ENCODE assay signal across 22 cellular contexts in the genomic region with DNA sequence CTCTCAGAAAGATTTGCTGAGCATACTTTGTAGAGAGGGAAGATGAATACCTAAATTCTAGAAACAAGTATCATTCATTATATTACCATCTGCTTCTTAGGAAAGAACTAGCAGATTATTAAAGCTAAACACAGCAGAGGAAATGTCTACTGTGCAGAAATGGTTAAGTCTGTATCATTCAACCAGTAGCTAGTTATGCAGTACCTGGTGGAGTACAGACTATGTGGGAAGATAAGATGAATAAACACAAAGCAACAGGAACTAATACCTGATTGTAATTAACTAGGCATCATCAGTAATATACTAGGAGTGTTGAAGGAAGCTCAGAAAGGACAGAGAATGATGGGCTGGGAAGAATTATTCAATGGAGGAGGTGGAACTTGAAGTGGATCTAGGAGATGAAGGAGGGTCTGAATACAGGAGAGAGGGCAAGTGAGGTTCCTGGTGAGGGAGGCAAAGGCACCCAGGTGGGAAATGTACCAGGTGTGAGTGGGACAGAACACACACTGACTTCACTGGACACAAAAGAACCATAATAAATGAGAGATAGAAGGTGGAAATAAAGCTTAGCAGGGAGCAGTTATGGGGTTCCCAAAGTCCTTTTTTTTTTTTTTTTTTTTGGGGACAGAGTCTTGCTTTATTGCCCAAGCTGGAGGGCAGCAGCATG. TPM values are rescaled to one million over a fixed set of nuclear protein-coding genes. Genes with fewer than 3 reads are reported as not detected.
A peak's percentile ranks its signal among the peaks of the same experiment; 100 is the strongest.
DNase-seq lines count a peak whose midpoint lies in the region; ATAC-seq and TF ChIP-seq lines count a peak whose summit lies in the region.
"Had no signal": no experiment of that assay in that cellular context is flagged by ENCODE, and none has a peak within 500 bp of the region (broad histone marks: within the 10 kb centered on the region; RNA-seq: fewer than 3 reads in every experiment).

No MANE protein-coding gene starts in this region.

- no peak for ATAC-seq in natural killer cell
- no peak for ATAC-seq in natural killer cell treated with Interleukin-12 subunit alpha and Interleukin-12 subunit beta and Interleukin-15 and Interleukin-18, amount 100 ng/mL, for 72 hours
- no peak for ATAC-seq in T-helper 17 cell
- no peak for ATAC-seq in stimulated activated naive CD8-positive, alpha-beta T cell treated with anti-CD3 and anti-CD28 coated beads, Interleukin-15, amount 100 ng/mL, for 72 hours
- ATAC-seq: effector memory CD8-positive, alpha-beta T cell; gastroesophageal sphincter; GM12878; SK-N-SH treated with all-trans-retinoic acid at 6 μM for 48 hours had no signal

- H3K36me3 Mint-ChIP-seq in natural killer cell (no peaks in the 10 kb centered on the region), T-helper 17 cell (ENCODE audit: low read depth) (no peaks in the 10 kb centered on the region)
- peaks cover 6% of the 10 kb centered on the region for H3K36me3 Mint-ChIP-seq in natural killer cell treated with Interleukin-12 subunit alpha and Interleukin-12 subunit beta and Interleukin-15 and Interleukin-18, amount 100 ng/mL, for 72 hours
- peaks cover 16% of the 10 kb centered on the region for H3K36me3 Mint-ChIP-seq in dendritic cell treated with granulocyte-macrophage colony-stimulating factor and Interleukin-4, amounts not matched to agents 40 ng/mL and 50 ng/mL, for 4 days (ENCODE audit: low read depth)

- no peaks in the 10 kb centered on the region for H3K27me3 Mint-ChIP-seq in natural killer cell (ENCODE audit: low read depth in 2 of 2)
- H3K27me3 Mint-ChIP-seq in natural killer cell treated with Interleukin-12 subunit alpha and Interleukin-12 subunit beta and Interleukin-15 and Interleukin-18, amount 100 ng/mL, for 72 hours = no peaks in the 10 kb centered on the region
- no peaks in the 10 kb centered on the region for H3K27me3 Mint-ChIP-seq in T-helper 17 cell
- no peaks in the 10 kb centered on the region for H3K27me3 Mint-ChIP-seq in dendritic cell treated with granulocyte-macrophage colony-stimulating factor and Interleukin-4, amounts not matched to agents 40 ng/mL and 50 ng/mL, for 4 days
- H3K27me3 Mint-ChIP-seq in stimulated activated naive CD8-positive, alpha-beta T cell treated with anti-CD3 and anti-CD28 coated beads, Interleukin-15, amount 100 ng/mL, for 72 hours = no peaks in the 10 kb centered on the region
- H3K27me3 Mint-ChIP-seq: effector memory CD8-positive, alpha-beta T cell had no signal

- no peak overlapping the region for H3K4me3 ChIP-seq in brain microvascular endothelial cell (ENCODE audit: low read depth, low read length)
- H3K4me3 ChIP-seq: esophagus muscularis mucosa, gastroesophageal sphincter, GM12878, lung, skin epidermis, thyroid gland had no signal

- DNase-seq in natural killer cell (no peak), T-helper 17 cell (no peak), brain microvascular endothelial cell (no peak), medulla oblongata (ENCODE audit: extremely low spot score) (no peak), cerebellum (ENCODE audit: low spot score) (no peak)
- DNase-seq in natural killer cell treated with Interleukin-12 subunit alpha and Interleukin-12 subunit beta and Interleukin-15 and Interleukin-18, amount 100 ng/mL, for 72 hours (ENCODE audit: low spot score) = no peak
- DNase-seq in stimulated activated naive CD8-positive, alpha-beta T cell treated with anti-CD3 and anti-CD28 coated beads, Interleukin-15, amount 100 ng/mL, for 72 hours = no peak
- DNase-seq: activated CD4-positive, alpha-beta T cell treated with anti-CD3 and anti-CD28 coated beads for 1 hour; activated CD8-positive, alpha-beta memory T cell treated with anti-CD3 and anti-CD28 coated beads, Interleukin-2, amount 50 U/mL, for 48 hours; activated naive CD4-positive, alpha-beta T cell treated with Interleukin-2 at 50 U/mL for 16 hours; effector memory CD8-positive, alpha-beta T cell; NCI-H187; stimulated activated CD4-positive, alpha-beta T cell treated with anti-CD3 and anti-CD28 coated beads, Interleukin-1b, Interleukin-23, amount 100 ng/mL, for 48 hours; stimulated activated naive CD4-positive, alpha-beta T cell; thyroid gland had no signal

- H3K9me3 ChIP-seq in T-helper 17 cell (ENCODE audit: control insufficient read depth, low read length, poor library complexity, severe bottlenecking) = no peaks in the 10 kb centered on the region
- H3K9me3 ChIP-seq: esophagus muscularis mucosa, gastroesophageal sphincter, thyroid gland had no signal

- peaks cover 53 to 56% of the 10 kb centered on the region in 2 donors for H3K4me1 Mint-ChIP-seq in natural killer cell
- peaks cover 31 to 52% of the 10 kb centered on the region in 2 donors for H3K4me1 Mint-ChIP-seq in natural killer cell treated with Interleukin-12 subunit alpha and Interleukin-12 subunit beta and Interleukin-15 and Interleukin-18, amount 100 ng/mL, for 72 hours (ENCODE audit: low read depth in 2 of 2)
- peaks cover 39% of the 10 kb centered on the region for H3K4me1 Mint-ChIP-seq in T-helper 17 cell
- peaks cover 47% of the 10 kb centered on the region for H3K4me1 Mint-ChIP-seq in dendritic cell treated with granulocyte-macrophage colony-stimulating factor and Interleukin-4, amounts not matched to agents 40 ng/mL and 50 ng/mL, for 4 days (ENCODE audit: low read depth)
- peaks cover 66% of the 10 kb centered on the region for H3K4me1 Mint-ChIP-seq in stimulated activated naive CD8-positive, alpha-beta T cell treated with anti-CD3 and anti-CD28 coated beads, Interleukin-15, amount 100 ng/mL, for 72 hours

- H3K36me3 ChIP-seq in brain microvascular endothelial cell (replicated peaks) = no peaks in the 10 kb centered on the region
- H3K36me3 ChIP-seq: esophagus muscularis mucosa, gastroesophageal sphincter, thyroid gland had no signal

- H3K9me3 Mint-ChIP-seq in natural killer cell = no peaks in the 10 kb centered on the region
- H3K9me3 Mint-ChIP-seq in natural killer cell treated with Interleukin-12 subunit alpha and Interleukin-12 subunit beta and Interleukin-15 and Interleukin-18, amount 100 ng/mL, for 72 hours = no peaks in the 10 kb centered on the region
- H3K9me3 Mint-ChIP-seq in dendritic cell treated with granulocyte-macrophage colony-stimulating factor and Interleukin-4, amounts not matched to agents 40 ng/mL and 50 ng/mL, for 4 days = peaks cover 10% of the 10 kb centered on the region
- peaks cover 5 to 10% of the 10 kb centered on the region in 2 donors for H3K9me3 Mint-ChIP-seq in stimulated activated naive CD8-positive, alpha-beta T cell treated with anti-CD3 and anti-CD28 coated beads, Interleukin-15, amount 100 ng/mL, for 72 hours
- H3K9me3 Mint-ChIP-seq: effector memory CD8-positive, alpha-beta T cell had no signal

- H3K27me3 ChIP-seq in brain microvascular endothelial cell (replicated peaks) = no peaks in the 10 kb centered on the region
- H3K27me3 ChIP-seq: esophagus muscularis mucosa, gastroesophageal sphincter, thyroid gland had no signal

- in situ Hi-C loops in brain microvascular endothelial cell (cut with HindIII; ENCODE audit: low pct_ligation_motif_present, low sequenced_read_pairs) = no loop called here

- H3K27ac ChIP-seq in brain microvascular endothelial cell = no peak overlapping the region
- H3K27ac ChIP-seq: thyroid gland had no signal

- H3K4me3 Mint-ChIP-seq in natural killer cell = no peak overlapping the region
- H3K4me3 Mint-ChIP-seq in natural killer cell treated with Interleukin-12 subunit alpha and Interleukin-12 subunit beta and Interleukin-15 and Interleukin-18, amount 100 ng/mL, for 72 hours = no peak overlapping the region
- no peak overlapping the region for H3K4me3 Mint-ChIP-seq in T-helper 17 cell
- no peak overlapping the region for H3K4me3 Mint-ChIP-seq in dendritic cell treated with granulocyte-macrophage colony-stimulating factor and Interleukin-4, amounts not matched to agents 40 ng/mL and 50 ng/mL, for 4 days
- H3K4me3 Mint-ChIP-seq in stimulated activated naive CD8-positive, alpha-beta T cell treated with anti-CD3 and anti-CD28 coated beads, Interleukin-15, amount 100 ng/mL, for 72 hours = peak overlapping the region in 1 of 2 donors; percentile 0
- H3K4me3 Mint-ChIP-seq: effector memory CD8-positive, alpha-beta T cell had no signal

- H3K27ac Mint-ChIP-seq in natural killer cell = peak overlapping the region; percentile 26 to 37
- peak overlapping the region in 1 of 2 donors; percentile 13 for H3K27ac Mint-ChIP-seq in natural killer cell treated with Interleukin-12 subunit alpha and Interleukin-12 subunit beta and Interleukin-15 and Interleukin-18, amount 100 ng/mL, for 72 hours
- peak overlapping the region; percentile 46 for H3K27ac Mint-ChIP-seq in T-helper 17 cell
- H3K27ac Mint-ChIP-seq in dendritic cell treated with granulocyte-macrophage colony-stimulating factor and Interleukin-4, amounts not matched to agents 40 ng/mL and 50 ng/mL, for 4 days = peak overlapping the region; percentile 6
- peak overlapping the region; percentile 0 to 13 for H3K27ac Mint-ChIP-seq in stimulated activated naive CD8-positive, alpha-beta T cell treated with anti-CD3 and anti-CD28 coated beads, Interleukin-15, amount 100 ng/mL, for 72 hours

- intact Hi-C loops in natural killer cell (cut with micrococcal nuclease) = no loop called here
- intact Hi-C loops in dendritic cell treated with granulocyte-macrophage colony-stimulating factor and Interleukin-4, amounts not matched to agents 40 ng/mL and 50 ng/mL, for 4 days (cut with micrococcal nuclease) = no loop called here

- TF ChIP-seq CTCF in natural killer cell (IDR thresholded peaks at IDR 0.05) (no peak), brain microvascular endothelial cell (IDR thresholded peaks at IDR 0.05; ENCODE audit: low read depth, low read length, missing control alignments) (no peak)

RNA-seq across cellular contexts. Expression of gene WDFY1, which starts 9.5 kb away (rescaled TPM):
- total RNA-seq in natural killer cell (10 to 100 TPM; 90.2 to 96.2 (median 92.0) TPM), T-helper 17 cell (10 to 100 TPM; 36.9 to 44.8 TPM), cerebellum (58.1 TPM)
- 10 to 100 TPM; 12.0 to 20.3 TPM for total RNA-seq in natural killer cell treated with Interleukin-12 subunit alpha and Interleukin-12 subunit beta and Interleukin-15 and Interleukin-18, amount 100 ng/mL, for 72 hours

RNA-seq across cellular contexts. Expression of gene MRPL44, which starts 21.7 kb away (rescaled TPM):
- total RNA-seq in natural killer cell = 10 to 100 TPM; 27.6 to 35.1 (median 31.0) TPM
- total RNA-seq in natural killer cell treated with Interleukin-12 subunit alpha and Interleukin-12 subunit beta and Interleukin-15 and Interleukin-18, amount 100 ng/mL, for 72 hours = 10 to 100 TPM; 29.0 to 29.1 TPM
- 10 to 100 TPM; 21.8 to 30.5 TPM for total RNA-seq in T-helper 17 cell
- total RNA-seq in cerebellum = 27.9 TPM
